Comparison of ENCODE assay signal across 8 cellular contexts in genomic region chr7:2104107-2104710, GRCh38.
DNase-seq lines count a peak whose midpoint lies in the region; ATAC-seq, FAIRE-seq and TF ChIP-seq lines count a peak whose summit lies in the region.

No MANE protein-coding gene starts in this region.

- peak; percentile 59 for ATAC-seq in central memory CD8-positive, alpha-beta T cell (replicated peaks; ENCODE audit: extremely low read depth, poor library complexity, severe bottlenecking)
- ATAC-seq in GM19023 (IDR thresholded peaks at IDR 0.05; ENCODE audit: unreplicated experiment) (no peak), GM21717 (IDR thresholded peaks at IDR 0.05; ENCODE audit: unreplicated experiment) (no peak)

- TF ChIP-seq CTCF in D721Med (IDR thresholded peaks at IDR 0.05; ENCODE audit: insufficient read depth, missing control alignments): peak; percentile 66
- peak; percentile 66 for TF ChIP-seq CTCF in kidney (IDR thresholded peaks at IDR 0.05; ENCODE audit: borderline replicate concordance, extremely low read depth, insufficient read depth)

- H3K36me3 ChIP-seq in HUES64 (ENCODE audit: insufficient read depth, low read length): no peaks in the 10 kb centered on the region
- no peaks in the 10 kb centered on the region for H3K36me3 ChIP-seq in kidney (ENCODE audit: control insufficient read depth in 1 of 2, insufficient read depth in 2 of 2, low read length in 2 of 2)

- peaks cover 11% of the 10 kb centered on the region for H3K36me3 Mint-ChIP-seq in central memory CD8-positive, alpha-beta T cell (ENCODE audit: insufficient read depth)

- H3K27me3 Mint-ChIP-seq in central memory CD8-positive, alpha-beta T cell: no peaks in the 10 kb centered on the region

- H3K4me1 Mint-ChIP-seq in central memory CD8-positive, alpha-beta T cell: peaks cover 39% of the 10 kb centered on the region

- FAIRE-seq in D721Med (lab: Jason Lieb, UNC): no peak
- no peak for FAIRE-seq in kidney (lab: Jason Lieb, UNC)

- DNase-seq in D721Med (ENCODE audit: insufficient read length, low spot score): peak; percentile 89
- DNase-seq in activated CD4-positive, alpha-beta T cell treated with anti-CD3 and anti-CD28 coated beads for 1 hour: peak; percentile 47
- peak; percentile 54 to 72 for DNase-seq in central memory CD8-positive, alpha-beta T cell (ENCODE audit: low spot score in 2 of 2)
- DNase-seq in kidney: peak; percentile 94
- DNase-seq in stimulated activated CD4-positive, alpha-beta T cell treated with anti-CD3 and anti-CD28 coated beads, Interleukin-15, amount 100 ng/mL, for 48 hours (ENCODE audit: low read depth in 2 of 2): peak; percentile 55 to 76

- H3K4me3 ChIP-seq in HUES64 (ENCODE audit: low read length) (no peak overlapping the region), kidney (ENCODE audit: low read length in 2 of 2) (peak overlapping the region in 1 of 2 donors; percentile 14)

- peak overlapping the region; percentile 29 for H3K27ac Mint-ChIP-seq in central memory CD8-positive, alpha-beta T cell (ENCODE audit: low read depth)

- H3K4me1 ChIP-seq in HUES64 (ENCODE audit: insufficient read depth, low read length): peaks cover 19% of the 10 kb centered on the region
- peaks cover 4 to 18% of the 10 kb centered on the region in 2 donors for H3K4me1 ChIP-seq in kidney (ENCODE audit: control insufficient read depth in 1 of 2, insufficient read depth in 1 of 2, low read depth in 1 of 2, low read length in 2 of 2)

- peak overlapping the region; percentile 53; the same call in 1 of the 2 replicates for H3K9ac ChIP-seq in HUES64 (ENCODE audit: low read depth, low read length)
- H3K9ac ChIP-seq in kidney (ENCODE audit: low read length in 2 of 2): peak overlapping the region in 1 of 2 donors; percentile 46

- 61% methylated on average over 27 of the region's 27 CpGs for WGBS in HUES64

- H3K9me3 ChIP-seq in HUES64 (ENCODE audit: insufficient read depth, low read depth, low read length): no peaks in the 10 kb centered on the region
- no peaks in the 10 kb centered on the region for H3K9me3 ChIP-seq in kidney (ENCODE audit: control insufficient read depth in 1 of 2, low read length in 2 of 2)

- H3K27ac ChIP-seq in HUES64 (ENCODE audit: low read depth, low read length) (peak overlapping the region; percentile 28; the same call in 1 of the 2 replicates), kidney (ENCODE audit: low read depth in 2 of 2, low read length in 2 of 2) (peak overlapping the region in 1 of 2 donors; percentile 23)

- intact Hi-C loops in kidney (cut with DNase I): no loop called here

- no peaks in the 10 kb centered on the region for H3K27me3 ChIP-seq in HUES64 (ENCODE audit: insufficient read depth, low read length)

- H3K9me3 Mint-ChIP-seq in central memory CD8-positive, alpha-beta T cell: peaks cover 8% of the 10 kb centered on the region

- H3K4me3 Mint-ChIP-seq in central memory CD8-positive, alpha-beta T cell: no peak overlapping the region
